Comparison of ENCODE assay signal across 1 cellular context in the genomic region with DNA sequence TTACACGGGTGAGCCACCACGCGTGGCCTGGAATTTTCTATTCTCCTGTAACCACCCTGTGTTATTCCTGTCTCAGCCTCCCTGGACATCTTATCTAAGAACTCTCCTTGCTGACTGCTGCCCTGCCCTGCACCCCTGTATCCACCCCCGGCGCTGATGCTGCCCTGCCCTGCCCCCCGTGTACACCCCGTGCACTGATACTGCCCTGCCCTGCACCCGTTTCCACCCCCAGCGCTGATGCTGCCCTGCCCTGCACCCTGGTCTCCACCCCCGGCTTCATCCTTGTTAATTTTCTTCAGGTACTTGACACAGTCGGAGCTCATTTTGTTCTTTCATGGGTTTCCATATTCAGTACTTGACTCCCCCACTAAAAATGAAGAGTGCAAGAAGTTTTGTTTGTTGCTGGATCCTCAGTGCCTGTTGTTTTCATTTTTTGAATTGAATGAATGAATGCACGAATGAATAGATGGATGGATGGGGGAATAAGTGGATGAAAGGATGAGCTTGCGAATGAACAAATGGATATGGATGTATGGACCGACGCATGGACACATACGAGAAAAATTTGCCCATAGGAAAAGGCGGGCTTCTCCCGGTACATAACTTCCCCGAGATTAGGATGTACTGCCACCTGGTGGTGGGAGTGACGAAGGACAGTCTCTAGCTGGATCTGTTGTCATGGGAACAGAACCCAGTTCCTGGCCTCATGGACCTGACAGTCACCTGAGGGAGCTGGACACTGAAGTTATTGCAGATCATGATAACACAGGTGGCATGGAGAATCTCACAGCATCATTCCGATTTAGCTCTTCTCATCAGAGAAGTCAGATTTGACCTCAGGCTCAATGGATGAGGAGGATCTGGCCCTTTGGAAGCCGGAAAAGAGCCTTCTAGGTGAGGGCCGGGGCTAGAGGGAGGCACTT.
A peak's percentile ranks its signal among the peaks of the same experiment; 100 is the strongest.
TF ChIP-seq lines count a peak whose summit lies in the region.

No MANE protein-coding gene starts in this region.

TF ChIP-seq in SK-N-SH, 30 proteins besides CTCF, POLR2A, EP300 and RAD21 (continued from another document):
- TF ChIP-seq RCOR1 (IDR thresholded peaks at IDR 0.05; ENCODE audit: low read length) (no peak), MXI1 (IDR thresholded peaks at IDR 0.05; ENCODE audit: low read depth, low read length) (peak; percentile 50; the same call in 1 of the 2 replicates), MEF2A (IDR thresholded peaks at IDR 0.05; ENCODE audit: borderline replicate concordance, low read depth) (no peak), NRF1 (IDR thresholded peaks at IDR 0.05; ENCODE audit: low read depth, low read length) (no peak)
- TF ChIP-seq, protein P1, sequence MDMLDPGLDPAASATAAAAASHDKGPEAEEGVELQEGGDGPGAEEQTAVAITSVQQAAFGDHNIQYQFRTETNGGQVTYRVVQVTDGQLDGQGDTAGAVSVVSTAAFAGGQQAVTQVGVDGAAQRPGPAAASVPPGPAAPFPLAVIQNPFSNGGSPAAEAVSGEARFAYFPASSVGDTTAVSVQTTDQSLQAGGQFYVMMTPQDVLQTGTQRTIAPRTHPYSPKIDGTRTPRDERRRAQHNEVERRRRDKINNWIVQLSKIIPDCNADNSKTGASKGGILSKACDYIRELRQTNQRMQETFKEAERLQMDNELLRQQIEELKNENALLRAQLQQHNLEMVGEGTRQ (IDR thresholded peaks at IDR 0.05; ENCODE audit: borderline replicate concordance, low read depth, low read length) = 0 out of 2 replicates have a peak, but pooled peaks have one; percentile 28
- TF ChIP-seq, protein P2, sequence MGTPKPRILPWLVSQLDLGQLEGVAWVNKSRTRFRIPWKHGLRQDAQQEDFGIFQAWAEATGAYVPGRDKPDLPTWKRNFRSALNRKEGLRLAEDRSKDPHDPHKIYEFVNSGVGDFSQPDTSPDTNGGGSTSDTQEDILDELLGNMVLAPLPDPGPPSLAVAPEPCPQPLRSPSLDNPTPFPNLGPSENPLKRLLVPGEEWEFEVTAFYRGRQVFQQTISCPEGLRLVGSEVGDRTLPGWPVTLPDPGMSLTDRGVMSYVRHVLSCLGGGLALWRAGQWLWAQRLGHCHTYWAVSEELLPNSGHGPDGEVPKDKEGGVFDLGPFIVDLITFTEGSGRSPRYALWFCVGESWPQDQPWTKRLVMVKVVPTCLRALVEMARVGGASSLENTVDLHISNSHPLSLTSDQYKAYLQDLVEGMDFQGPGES (IDR thresholded peaks at IDR 0.05; ENCODE audit: low read depth, low read length) = no peak
- TF ChIP-seq, protein P3, sequence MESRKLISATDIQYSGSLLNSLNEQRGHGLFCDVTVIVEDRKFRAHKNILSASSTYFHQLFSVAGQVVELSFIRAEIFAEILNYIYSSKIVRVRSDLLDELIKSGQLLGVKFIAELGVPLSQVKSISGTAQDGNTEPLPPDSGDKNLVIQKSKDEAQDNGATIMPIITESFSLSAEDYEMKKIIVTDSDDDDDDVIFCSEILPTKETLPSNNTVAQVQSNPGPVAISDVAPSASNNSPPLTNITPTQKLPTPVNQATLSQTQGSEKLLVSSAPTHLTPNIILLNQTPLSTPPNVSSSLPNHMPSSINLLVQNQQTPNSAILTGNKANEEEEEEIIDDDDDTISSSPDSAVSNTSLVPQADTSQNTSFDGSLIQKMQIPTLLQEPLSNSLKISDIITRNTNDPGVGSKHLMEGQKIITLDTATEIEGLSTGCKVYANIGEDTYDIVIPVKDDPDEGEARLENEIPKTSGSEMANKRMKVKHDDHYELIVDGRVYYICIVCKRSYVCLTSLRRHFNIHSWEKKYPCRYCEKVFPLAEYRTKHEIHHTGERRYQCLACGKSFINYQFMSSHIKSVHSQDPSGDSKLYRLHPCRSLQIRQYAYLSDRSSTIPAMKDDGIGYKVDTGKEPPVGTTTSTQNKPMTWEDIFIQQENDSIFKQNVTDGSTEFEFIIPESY (IDR thresholded peaks at IDR 0.05; ENCODE audit: borderline replicate concordance, low read depth) = no peak
